In genomic region chr17:18182190-18182977, GRCh38 we compare ENCODE assay signal across 8 cellular contexts. TPM values are rescaled to one million over a fixed set of nuclear protein-coding genes. Genes with fewer than 3 reads are reported as not detected.
DNase-seq lines count a peak whose midpoint lies in the region; ATAC-seq, FAIRE-seq and TF ChIP-seq lines count a peak whose summit lies in the region.

No MANE protein-coding gene starts in this region.

- H3K36me3 ChIP-seq in PC-3 (ENCODE audit: low read depth, low read length) = no peaks in the 10 kb centered on the region
- H3K36me3 ChIP-seq in endocrine pancreas (ENCODE audit: control insufficient read depth, insufficient read depth, low read length) = no peaks in the 10 kb centered on the region

- H3K4me3 ChIP-seq in PC-3 (ENCODE audit: low read length) (peak overlapping the region; percentile 95), endocrine pancreas (ENCODE audit: control insufficient read depth, insufficient read depth, low read length) (no peak overlapping the region)

- no peaks in the 10 kb centered on the region for H3K9me2 ChIP-seq in PC-3 (replicated peaks; ENCODE audit: low read length)

- H4K20me1 ChIP-seq in PC-3 (ENCODE audit: low read length) = peaks cover 31% of the 10 kb centered on the region

- DNase-seq in GM12891 (ENCODE audit: insufficient read length, low spot score) = no peak
- no peak for DNase-seq in PC-3
- no peak for DNase-seq in natural killer cell treated with Interleukin-12 subunit alpha and Interleukin-12 subunit beta and Interleukin-15 and Interleukin-18, amount 100 ng/mL, for 72 hours (ENCODE audit: low spot score)
- no peak for DNase-seq in middle frontal gyrus (ENCODE audit: extremely low spot score, low spot score)
- no peak for DNase-seq in stimulated activated CD4-positive, alpha-beta T cell treated with anti-CD3 and anti-CD28 coated beads, Interleukin-2, amount 100 ng/mL, for 48 hours
- DNase-seq in COLO829 (ENCODE audit: low spot score) = no peak

- peak overlapping the region; percentile 95 for H2AFZ ChIP-seq in PC-3 (ENCODE audit: low read length)

- POLR2A ChIA-PET in PC-3 (lab: Charles Lee; ENCODE audit: unreplicated experiment) = interaction anchor here (0.9 kb wide), 1 partner anchor 43 kb away, joined by 3 read pairs; no protein-coding TSS in a partner anchor

- FAIRE-seq in GM12891 (lab: Jason Lieb, UNC) = peak; percentile 56

- H3K27me3 ChIP-seq in PC-3 (ENCODE audit: low read length) (no peaks in the 10 kb centered on the region), endocrine pancreas (ENCODE audit: control insufficient read depth, insufficient read depth, low read length) (no peaks in the 10 kb centered on the region)

- H3K4me2 ChIP-seq in PC-3 (ENCODE audit: low read length) = peak overlapping the region; percentile 94

- H3K9me3 ChIP-seq in PC-3 (ENCODE audit: low read length) (no peaks in the 10 kb centered on the region), endocrine pancreas (ENCODE audit: control insufficient read depth, low read length) (no peaks in the 10 kb centered on the region)

- peaks cover 40% of the 10 kb centered on the region for H3K79me2 ChIP-seq in PC-3 (ENCODE audit: low read length)

- peaks cover 5% of the 10 kb centered on the region for H3K36me3 Mint-ChIP-seq in natural killer cell treated with Interleukin-12 subunit alpha and Interleukin-12 subunit beta and Interleukin-15 and Interleukin-18, amount 100 ng/mL, for 72 hours

- H3K9ac ChIP-seq in PC-3 (ENCODE audit: low read length) (peak overlapping the region; percentile 95), endocrine pancreas (ENCODE audit: control insufficient read depth, insufficient read depth, low read length) (peak overlapping the region; percentile 79)

- H3K4me1 ChIP-seq in PC-3 (ENCODE audit: insufficient read depth, low read length) (peaks cover 31% of the 10 kb centered on the region), endocrine pancreas (ENCODE audit: control insufficient read depth, insufficient read depth, low read length) (peaks cover 6% of the 10 kb centered on the region)

- H3K9me3 Mint-ChIP-seq in natural killer cell treated with Interleukin-12 subunit alpha and Interleukin-12 subunit beta and Interleukin-15 and Interleukin-18, amount 100 ng/mL, for 72 hours = no peaks in the 10 kb centered on the region

- no peak for TF ChIP-seq CTCF in PC-3 (conservative IDR thresholded peaks at IDR 0.05; ENCODE audit: low read depth, low read length)

- CTCF ChIA-PET in PC-3 (lab: Charles Lee) = no interaction called here

- H3K4me1 Mint-ChIP-seq in natural killer cell treated with Interleukin-12 subunit alpha and Interleukin-12 subunit beta and Interleukin-15 and Interleukin-18, amount 100 ng/mL, for 72 hours (ENCODE audit: low read depth in 2 of 2) = peaks cover 28 to 37% of the 10 kb centered on the region in 2 donors

- peak overlapping the region; percentile 98 to 99 for H3K27ac Mint-ChIP-seq in natural killer cell treated with Interleukin-12 subunit alpha and Interleukin-12 subunit beta and Interleukin-15 and Interleukin-18, amount 100 ng/mL, for 72 hours

- intact Hi-C loops in PC-3 (cut with micrococcal nuclease) = no loop called here

- peak overlapping the region; percentile 93 for H3K4me3 Mint-ChIP-seq in natural killer cell treated with Interleukin-12 subunit alpha and Interleukin-12 subunit beta and Interleukin-15 and Interleukin-18, amount 100 ng/mL, for 72 hours

- H3F3A ChIP-seq in PC-3 (ENCODE audit: low read length, unreplicated experiment) = no peaks in the 10 kb centered on the region

- ATAC-seq in PC-3 (no peak; the same call in 1 of the 2 replicates), GM19452 (IDR thresholded peaks at IDR 0.05; ENCODE audit: unreplicated experiment) (no peak)
- ATAC-seq in natural killer cell treated with Interleukin-12 subunit alpha and Interleukin-12 subunit beta and Interleukin-15 and Interleukin-18, amount 100 ng/mL, for 72 hours = no peak

- TF ChIP-seq POLR2A in GM12891 (IDR thresholded peaks at IDR 0.05; ENCODE audit: low read depth, low read length) = no peak

- H3K27me3 Mint-ChIP-seq in natural killer cell treated with Interleukin-12 subunit alpha and Interleukin-12 subunit beta and Interleukin-15 and Interleukin-18, amount 100 ng/mL, for 72 hours = no peaks in the 10 kb centered on the region

- H3K27ac ChIP-seq in PC-3 (ENCODE audit: low read length) = peak overlapping the region; percentile 92

- BruUV-seq in PC-3 (replicated peaks; lab: Mats Ljungman, UMichigan) = TSS peak; percentile 83

TF ChIP-seq in GM12891, 5 proteins besides CTCF, POLR2A, EP300 and RAD21:
- TF ChIP-seq POU2F2 (IDR thresholded peaks at IDR 0.05; ENCODE audit: low read depth, low read length) = no peak
- TF ChIP-seq POLR2AphosphoS5 (IDR thresholded peaks at IDR 0.05; ENCODE audit: low read depth, low read length) = no peak
- no peak for TF ChIP-seq SPI1 (IDR thresholded peaks at IDR 0.05; ENCODE audit: low read depth, low read length)
- TF ChIP-seq PAX5 (IDR thresholded peaks at IDR 0.05; ENCODE audit: insufficient read depth, low read length, severe bottlenecking) = no peak
- no peak for TF ChIP-seq TAF1 (IDR thresholded peaks at IDR 0.05; ENCODE audit: low read depth, low read length)

RNA-seq across cellular contexts. Expression of gene ALKBH5, which starts 1.2 kb away (rescaled TPM):
- polyA plus RNA-seq in GM12891 (2012; ENCODE audit: low read depth, missing spikeins) = 38.6 TPM
- 207 and 227 TPM in 2 replicates for total RNA-seq in PC-3 (2014; rRNA removed)
- 100 to 1,000 TPM; 121 to 123 TPM for total RNA-seq in natural killer cell treated with Interleukin-12 subunit alpha and Interleukin-12 subunit beta and Interleukin-15 and Interleukin-18, amount 100 ng/mL, for 72 hours

RNA-seq across cellular contexts. Expression of gene LLGL1, which starts 43.1 kb away (rescaled TPM):
- 1.3 TPM for polyA plus RNA-seq in GM12891 (2012; ENCODE audit: low read depth, missing spikeins)
- 47.4 and 60.6 TPM in 2 replicates for total RNA-seq in PC-3 (2014; rRNA removed)
- total RNA-seq in natural killer cell treated with Interleukin-12 subunit alpha and Interleukin-12 subunit beta and Interleukin-15 and Interleukin-18, amount 100 ng/mL, for 72 hours = 10 to 100 TPM; 16.6 to 23.0 TPM
